9 cellular contexts compared by ENCODE assay signal in the genomic region with DNA sequence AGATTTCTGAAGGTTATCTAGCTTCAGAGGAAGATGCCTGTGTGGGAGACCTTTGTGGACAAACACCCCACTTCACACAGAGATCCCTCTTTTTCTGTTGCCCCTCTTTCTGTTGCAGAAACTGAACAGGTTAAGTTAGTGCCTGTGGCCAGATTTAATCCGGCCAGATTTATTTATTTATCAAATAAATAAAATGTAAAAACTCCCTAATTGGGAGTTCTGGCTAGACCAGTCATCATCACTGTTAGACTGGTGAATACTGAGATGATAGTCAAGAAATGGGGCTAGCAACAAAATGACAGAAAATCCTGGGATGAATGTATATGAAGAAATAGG. TPM values are rescaled to one million over a fixed set of nuclear protein-coding genes. Genes with fewer than 3 reads are reported as not detected.
DNase-seq lines count a peak whose midpoint lies in the region; ATAC-seq and TF ChIP-seq lines count a peak whose summit lies in the region.
"Had no signal": no experiment of that assay in that cellular context is flagged by ENCODE, and none has a peak within 500 bp of the region (broad histone marks: within the 10 kb centered on the region; RNA-seq: fewer than 3 reads in every experiment).

No MANE protein-coding gene starts in this region.

- no peaks in the 10 kb centered on the region for H3K9me3 ChIP-seq in CD8-positive, alpha-beta T cell (ENCODE audit: low read length)
- H3K9me3 ChIP-seq in MM.1S (replicated peaks; ENCODE audit: insufficient read depth, low read length): no peaks in the 10 kb centered on the region
- no peaks in the 10 kb centered on the region for H3K9me3 ChIP-seq in left lung

- H3K36me3 Mint-ChIP-seq in CD8-positive, alpha-beta T cell: peaks cover 6% of the 10 kb centered on the region
- no peaks in the 10 kb centered on the region for H3K36me3 Mint-ChIP-seq in neural crest cell (ENCODE audit: low read depth)

- ATAC-seq in CD8-positive, alpha-beta T cell: no peak
- ATAC-seq in GM18505 (IDR thresholded peaks at IDR 0.05; ENCODE audit: unreplicated experiment) (no peak), HG03045 (IDR thresholded peaks at IDR 0.05; ENCODE audit: unreplicated experiment) (no peak), GM21526 (IDR thresholded peaks at IDR 0.05; ENCODE audit: low FRiP score, unreplicated experiment) (no peak), left lung (no peak)

- H3K27ac Mint-ChIP-seq in CD8-positive, alpha-beta T cell: peak overlapping the region; percentile 78
- H3K27ac Mint-ChIP-seq in neural crest cell (ENCODE audit: unreplicated experiment): no peak overlapping the region

- no peak for TF ChIP-seq POLR2A in GM18505 (IDR thresholded peaks at IDR 0.05; ENCODE audit: borderline replicate concordance, extremely low read depth, insufficient read depth, insufficient read length)

- no peak for DNase-seq in CD8-positive, alpha-beta T cell
- no peak for DNase-seq in MM.1S
- DNase-seq in neural crest cell (ENCODE audit: low read depth, low spot score): no peak
- no peak for DNase-seq in left lung
- DNase-seq: nucleus accumbens had no signal

- intact Hi-C loops in CD8-positive, alpha-beta T cell (cut with DNase I, micrococcal nuclease): loop anchor here (5.0 to 10.0 kb wide), 6 partner anchors 681 to 1886 kb away; a partner anchor contains a TSS
- intact Hi-C loops in left lung (cut with DNase I): no loop called here

- H3K4me2 ChIP-seq in MM.1S (ENCODE audit: low read depth, low read length): peak overlapping the region; percentile 75

- peaks cover 22% of the 10 kb centered on the region for H3K79me2 ChIP-seq in MM.1S (ENCODE audit: low read length)

- CTCF ChIA-PET in CD8-positive, alpha-beta T cell (lab: Charles Lee): interaction anchor here (1.1 kb wide), 1 partner anchor 98 kb away, joined by 4 read pairs; no protein-coding TSS in a partner anchor

- H3K9me2 ChIP-seq in MM.1S (replicated peaks; ENCODE audit: insufficient read depth, low read length): no peaks in the 10 kb centered on the region

- peak overlapping the region; percentile 91 for H3K4me3 Mint-ChIP-seq in CD8-positive, alpha-beta T cell
- H3K4me3 Mint-ChIP-seq in neural crest cell: peak overlapping the region; percentile 98

- POLR2A ChIA-PET in CD8-positive, alpha-beta T cell (lab: Charles Lee): interaction anchor here (2.0 kb wide), 1 partner anchor 10 kb away, joined by 13 read pairs; no protein-coding TSS in a partner anchor

- peaks cover 16% of the 10 kb centered on the region for H3K4me1 ChIP-seq in CD8-positive, alpha-beta T cell (ENCODE audit: insufficient read depth, low read length)
- H3K4me1 ChIP-seq in MM.1S (ENCODE audit: low read length) (peaks cover 38% of the 10 kb centered on the region), left lung (peaks cover 7 to 44% of the 10 kb centered on the region in 2 donors)

- peak overlapping the region; percentile 95; the same call in 1 of the 2 replicates for H2AFZ ChIP-seq in MM.1S (ENCODE audit: low read length)

- no peaks in the 10 kb centered on the region for H3K9me3 Mint-ChIP-seq in CD8-positive, alpha-beta T cell
- no peaks in the 10 kb centered on the region for H3K9me3 Mint-ChIP-seq in neural crest cell

- no peaks in the 10 kb centered on the region for H3K27me3 ChIP-seq in CD8-positive, alpha-beta T cell (ENCODE audit: insufficient read depth, low read length)
- H3K27me3 ChIP-seq in MM.1S (replicated peaks; ENCODE audit: insufficient read depth, low read length): no peaks in the 10 kb centered on the region
- H3K27me3 ChIP-seq in left lung: no peaks in the 10 kb centered on the region

- peaks cover 47% of the 10 kb centered on the region for H3F3A ChIP-seq in MM.1S (ENCODE audit: insufficient read depth, low read length)

- H3K4me3 ChIP-seq in CD8-positive, alpha-beta T cell (ENCODE audit: low read depth, low read length): no peak overlapping the region
- H3K4me3 ChIP-seq in MM.1S (ENCODE audit: low read length): peak overlapping the region; percentile 89
- H3K4me3 ChIP-seq in left lung: peak overlapping the region in 1 of 2 donors; percentile 82

- no peaks in the 10 kb centered on the region for H3K27me3 Mint-ChIP-seq in CD8-positive, alpha-beta T cell (ENCODE audit: low read depth)
- no peaks in the 10 kb centered on the region for H3K27me3 Mint-ChIP-seq in neural crest cell (ENCODE audit: low read depth)

- no peak overlapping the region for H3K27ac ChIP-seq in CD8-positive, alpha-beta T cell (ENCODE audit: low read depth, low read length)
- H3K27ac ChIP-seq in MM.1S (ENCODE audit: low read length) (peak overlapping the region; percentile 95; the same call in 1 of the 2 replicates), cingulate gyrus (ENCODE audit: low read depth, low read length) (peak overlapping the region; percentile 88), left lung (peak overlapping the region in 1 of 2 donors; percentile 99)

- no peaks in the 10 kb centered on the region for H3K36me3 ChIP-seq in CD8-positive, alpha-beta T cell (ENCODE audit: insufficient read depth, low read length)
- H3K36me3 ChIP-seq in MM.1S (replicated peaks; ENCODE audit: insufficient read depth, low read length) (no peaks in the 10 kb centered on the region), left lung (no peaks in the 10 kb centered on the region)

- H3K4me1 Mint-ChIP-seq in CD8-positive, alpha-beta T cell (ENCODE audit: low read depth): peaks cover 33% of the 10 kb centered on the region
- peaks cover 48% of the 10 kb centered on the region for H3K4me1 Mint-ChIP-seq in neural crest cell

- peak overlapping the region; percentile 92 for H3K9ac ChIP-seq in MM.1S (ENCODE audit: low read length)

- TF ChIP-seq CTCF in CD8-positive, alpha-beta T cell (IDR thresholded peaks at IDR 0.05): no peak
- no peak for TF ChIP-seq CTCF in MM.1S (IDR thresholded peaks at IDR 0.05; ENCODE audit: low read length)
- TF ChIP-seq CTCF in neural crest cell (conservative IDR thresholded peaks at IDR 0.05): no peak
- TF ChIP-seq CTCF in left lung (IDR thresholded peaks at IDR 0.05): no peak

- no peaks in the 10 kb centered on the region for H4K20me1 ChIP-seq in MM.1S (ENCODE audit: insufficient read depth, low read length)

RNA-seq across cellular contexts. Expression of a gene that starts 1.2 kb away (rescaled TPM):
- 10 to 100 TPM; 29.7 to 30.0 TPM for total RNA-seq in CD8-positive, alpha-beta T cell
- total RNA-seq in neural crest cell: 51.2 and 52.6 TPM in 2 replicates
- 10 to 100 TPM; 56.7 to 74.8 TPM for total RNA-seq in left lung

Comparison
In these comparisons a context has a peak if more than half of its experiments do, and no peak if none do; other contexts are left out.
1. intact Hi-C loops: an anchor here in CD8-positive, alpha-beta T cell (5.0 to 10.0 kb wide); none called in left lung.